ENCODE assay signal across 18 cellular contexts in genomic region chr2:176704282-176704773, GRCh38.
DNase-seq lines count a peak whose midpoint lies in the region; ATAC-seq and TF ChIP-seq lines count a peak whose summit lies in the region.
"Had no signal": no experiment of that assay in that cellular context is flagged by ENCODE, and none has a peak within 500 bp of the region (broad histone marks: within the 10 kb centered on the region; RNA-seq: fewer than 3 reads in every experiment).

No MANE protein-coding gene starts in this region.

- no peaks in the 10 kb centered on the region for H4K20me1 ChIP-seq in GM23338 (replicated peaks; ENCODE audit: insufficient read depth)

- no peak for ATAC-seq in GM23338
- ATAC-seq in activated CD8-positive, alpha-beta T cell treated with anti-CD3 and anti-CD28 coated beads, Interleukin-2, amount 10 ng/mL, durations not matched to agents 7 days and 5 days, result no peak
- ATAC-seq in GM19463 (IDR thresholded peaks at IDR 0.05; ENCODE audit: unreplicated experiment), result no peak
- ATAC-seq: Panc1 had no signal

- H3K4me1 ChIP-seq in GM23338 (ENCODE audit: insufficient read depth) (peaks cover 6% of the 10 kb centered on the region), testis (no peaks in the 10 kb centered on the region)

- no peaks in the 10 kb centered on the region for H3K27me3 Mint-ChIP-seq in GM23338 (ENCODE audit: insufficient read depth, low read depth, poor library complexity)
- peaks cover 16% of the 10 kb centered on the region for H3K27me3 Mint-ChIP-seq in activated CD8-positive, alpha-beta T cell treated with anti-CD3 and anti-CD28 coated beads, Interleukin-2, amount 10 ng/mL, durations not matched to agents 7 days and 5 days (ENCODE audit: low read depth)

- no peaks in the 10 kb centered on the region for H3K79me2 ChIP-seq in GM23338 (replicated peaks; ENCODE audit: insufficient read depth)

- TF ChIP-seq POLR2A in testis (IDR thresholded peaks at IDR 0.05), result no peak

- no peaks in the 10 kb centered on the region for H3K36me3 ChIP-seq in GM23338 (ENCODE audit: insufficient read depth)
- H3K36me3 ChIP-seq in testis (ENCODE audit: low read depth, missing control alignments), result no peaks in the 10 kb centered on the region

- H3K9me3 ChIP-seq in testis, result no peaks in the 10 kb centered on the region

- CTCF ChIA-PET in activated CD8-positive, alpha-beta T cell treated with anti-CD3 and anti-CD28 coated beads, Interleukin-2, amount 10 ng/mL, durations not matched to agents 7 days and 5 days (lab: Charles Lee), result no interaction called here

- no peak overlapping the region for H3K4me3 ChIP-seq in GM23338
- no peak overlapping the region for H3K4me3 ChIP-seq in testis

- no peak overlapping the region for H3K27ac Mint-ChIP-seq in GM23338
- no peak overlapping the region for H3K27ac Mint-ChIP-seq in activated CD8-positive, alpha-beta T cell treated with anti-CD3 and anti-CD28 coated beads, Interleukin-2, amount 10 ng/mL, durations not matched to agents 7 days and 5 days

- no peaks in the 10 kb centered on the region for H3F3A ChIP-seq in GM23338 (replicated peaks; ENCODE audit: low read depth)

- no peak overlapping the region for H3K4me2 ChIP-seq in GM23338

- POLR2A ChIA-PET in activated CD8-positive, alpha-beta T cell treated with anti-CD3 and anti-CD28 coated beads, Interleukin-2, amount 10 ng/mL, durations not matched to agents 7 days and 5 days (lab: Charles Lee), result interaction anchor here (0.7 kb wide), 1 partner anchor 446 kb away, joined by 5 read pairs; no protein-coding TSS in a partner anchor

- peak overlapping the region; percentile 16; the same call in 1 of the 2 replicates for H2AFZ ChIP-seq in GM23338

- H3K9me2 ChIP-seq in GM23338 (ENCODE audit: insufficient read depth), result no peaks in the 10 kb centered on the region

- no peaks in the 10 kb centered on the region for H3K27me3 ChIP-seq in GM23338 (ENCODE audit: insufficient read depth)
- no peaks in the 10 kb centered on the region for H3K27me3 ChIP-seq in testis

- H3K9me3 Mint-ChIP-seq in GM23338, result no peaks in the 10 kb centered on the region
- H3K9me3 Mint-ChIP-seq in activated CD8-positive, alpha-beta T cell treated with anti-CD3 and anti-CD28 coated beads, Interleukin-2, amount 10 ng/mL, durations not matched to agents 7 days and 5 days (ENCODE audit: insufficient read depth), result no peaks in the 10 kb centered on the region

- DNase-seq in NCI-H1417 (lab: John Stamatoyannopoulos, UW) (peak in 2 of 3 experiments; percentile 10 to 57), NCI-H1417 treated with DMSO at 0.1 percent for 48 hours (lab: John Stamatoyannopoulos, UW) (no peak), GM23338 (ENCODE audit: low spot score) (no peak), astrocyte of the hippocampus (ENCODE audit: low read depth, low spot score) (peak; percentile 4), testis (peak; percentile 23)
- no peak for DNase-seq in activated CD8-positive, alpha-beta T cell treated with anti-CD3 and anti-CD28 coated beads, Interleukin-2, amount 10 ng/mL, durations not matched to agents 7 days and 5 days
- DNase-seq in stimulated activated CD4-positive, alpha-beta T cell treated with anti-CD3 and anti-CD28 coated beads, Interleukin-4, amount 100 ng/mL, for 24 hours, result no peak
- DNase-seq: 8988T, AML-193, DMS79 treated with DMSO at 0.1 percent for 48 hours, GDM1, H7, NCI-H1436, NCI-H2029 treated with DMSO at 0.1 percent for 48 hours, NCI-H526 treated with DMSO at 0.1 percent for 48 hours, SHP77 had no signal

- H3K4me3 Mint-ChIP-seq in GM23338, result no peak overlapping the region
- no peak overlapping the region for H3K4me3 Mint-ChIP-seq in activated CD8-positive, alpha-beta T cell treated with anti-CD3 and anti-CD28 coated beads, Interleukin-2, amount 10 ng/mL, durations not matched to agents 7 days and 5 days

- H3K27ac ChIP-seq in GM23338 (ENCODE audit: low read depth) (no peak overlapping the region), testis (no peak overlapping the region)

- intact Hi-C loops in testis (cut with DNase I; ENCODE audit: low total_unique reads), result no loop called here

- 35 to 44% methylated on average over 3 of the region's 3 CpGs for WGBS in testis, 2 donors

- H3K4me1 Mint-ChIP-seq in GM23338, result peaks cover 7% of the 10 kb centered on the region; the same call in 2 of the 3 replicates
- no peaks in the 10 kb centered on the region for H3K4me1 Mint-ChIP-seq in activated CD8-positive, alpha-beta T cell treated with anti-CD3 and anti-CD28 coated beads, Interleukin-2, amount 10 ng/mL, durations not matched to agents 7 days and 5 days (ENCODE audit: low read depth)

- no peaks in the 10 kb centered on the region for H3K36me3 Mint-ChIP-seq in GM23338 (ENCODE audit: low read depth)
- H3K36me3 Mint-ChIP-seq in activated CD8-positive, alpha-beta T cell treated with anti-CD3 and anti-CD28 coated beads, Interleukin-2, amount 10 ng/mL, durations not matched to agents 7 days and 5 days (ENCODE audit: low read depth), result no peaks in the 10 kb centered on the region

- TF ChIP-seq CTCF in GM23338 (conservative IDR thresholded peaks at IDR 0.05; ENCODE audit: low read depth in 2 of 2) (no peak), testis (IDR thresholded peaks at IDR 0.05) (no peak)

TF ChIP-seq in GM23338, 12 proteins besides CTCF, POLR2A, EP300 and RAD21:
- TF ChIP-seq STAT1 (IDR thresholded peaks at IDR 0.05; ENCODE audit: unreplicated experiment), result no peak
- no peak for TF ChIP-seq CREB1 (CRISPR knock-in tag; IDR thresholded peaks at IDR 0.05; ENCODE audit: low read depth)
- TF ChIP-seq POLR2AphosphoS5 (IDR thresholded peaks at IDR 0.05; ENCODE audit: low read depth), result no peak
- TF ChIP-seq EZH2phosphoT487 (IDR thresholded peaks at IDR 0.05; ENCODE audit: unreplicated experiment), result no peak
- TF ChIP-seq EZH2 (IDR thresholded peaks at IDR 0.05; ENCODE audit: low read depth, unreplicated experiment), result no peak
- TF ChIP-seq REST (IDR thresholded peaks at IDR 0.05; ENCODE audit: unreplicated experiment), result no peak
- TF ChIP-seq NANOG (IDR thresholded peaks at IDR 0.05; ENCODE audit: borderline replicate concordance), result no peak

Comparison
In these comparisons a context has a peak if more than half of its experiments do, and no peak if none do; other contexts are left out.
1. DNase-seq: peak in NCI-H1417 (2 of 3), astrocyte of the hippocampus (single experiment) and testis (single experiment); none in NCI-H1417 treated with DMSO at 0.1 percent for 48 hours (single experiment), GM23338 (single experiment), activated CD8-positive, alpha-beta T cell treated with anti-CD3 and anti-CD28 coated beads, Interleukin-2, amount 10 ng/mL, durations not matched to agents 7 days and 5 days (single experiment) and stimulated activated CD4-positive, alpha-beta T cell treated with anti-CD3 and anti-CD28 coated beads, Interleukin-4, amount 100 ng/mL, for 24 hours (single experiment).